ENCODE assay signal across 10 cellular contexts in genomic region chr16:1361685-1362360, GRCh38.
"Had no signal": no experiment of that assay in that cellular context is flagged by ENCODE, and none has a peak within 500 bp of the region (broad histone marks: within the 10 kb centered on the region; RNA-seq: fewer than 3 reads in every experiment).

No MANE protein-coding gene starts in this region.

- DNase-seq: activated B cell treated with CpG ODN at 0.5 μM for 24 hours; activated CD4-positive, alpha-beta T cell treated with anti-CD3 and anti-CD28 coated beads, Interleukin-2, amount 10 ng/mL, durations not matched to agents 7 days and 5 days; amygdala; brain microvascular endothelial cell; cerebellar nuclear complex; dermis blood vessel endothelial cell; endodermal cell; stimulated activated CD4-positive, alpha-beta T cell treated with anti-CD3 and anti-CD28 coated beads, Interleukin-15, amount 100 ng/mL, for 24 hours; stimulated activated CD4-positive, alpha-beta T cell treated with anti-CD3 and anti-CD28 coated beads, Interleukin-4, amount 100 ng/mL, for 4 hours had no signal

- H3K4me1 ChIP-seq: tibial nerve had no signal

- H3K9me3 ChIP-seq: tibial nerve had no signal

- H3K27ac ChIP-seq: brain microvascular endothelial cell, tibial nerve had no signal

- H3K27me3 ChIP-seq: brain microvascular endothelial cell, tibial nerve had no signal

- H3K4me3 ChIP-seq: tibial nerve had no signal
